In genomic region chr12:80935076-80935475, GRCh38 we compare ENCODE assay signal across 21 cellular contexts. TPM values are rescaled to one million over a fixed set of nuclear protein-coding genes. Genes with fewer than 3 reads are reported as not detected.
DNase-seq lines count a peak whose midpoint lies in the region; TF ChIP-seq lines count a peak whose summit lies in the region.
"Had no signal": no experiment of that assay in that cellular context is flagged by ENCODE, and none has a peak within 500 bp of the region (broad histone marks: within the 10 kb centered on the region; RNA-seq: fewer than 3 reads in every experiment).

No MANE protein-coding gene starts in this region.

- peak overlapping the region; percentile 85; the same call in 1 of the 2 replicates for H3K4me3 ChIP-seq in WERI-Rb-1 (ENCODE audit: low read depth, low read length)
- H3K4me3 ChIP-seq in osteoblast (ENCODE audit: insufficient read depth, low read length) = no peak overlapping the region
- no peak overlapping the region for H3K4me3 ChIP-seq in SK-N-SH (ENCODE audit: low read depth in 2 of 2, low read length in 1 of 2)

- POLR2A ChIA-PET in SK-N-SH (lab: Yijun Ruan, JAX) = no interaction called here

- H3K9ac ChIP-seq in SK-N-SH = no peak overlapping the region

- no peak overlapping the region for H2AFZ ChIP-seq in osteoblast (ENCODE audit: low read length)
- H2AFZ ChIP-seq in SK-N-SH (ENCODE audit: low read depth) = no peak overlapping the region

- DNase-seq in NCI-H1694 (lab: John Stamatoyannopoulos, UW) (peak; percentile 18), NCI-H1694 treated with DMSO at 0.1 percent for 48 hours (lab: John Stamatoyannopoulos, UW) (no peak), NCI-H146 treated with DMSO at 0.1 percent for 48 hours (lab: John Stamatoyannopoulos, UW; ENCODE audit: unreplicated experiment) (peak; percentile 48), WERI-Rb-1 (no peak), osteoblast (ENCODE audit: insufficient read length, low spot score, missing footprints) (no peak), NCI-H2196 treated with DMSO at 0.1 percent for 48 hours (lab: John Stamatoyannopoulos, UW; ENCODE audit: unreplicated experiment) (no peak), MV-4-11 (lab: John Stamatoyannopoulos, UW) (no peak), SK-N-SH (no peak)
- DNase-seq: activated CD4-positive, alpha-beta T cell treated with anti-CD3 and anti-CD28 coated beads for 4 hours; activated gamma-delta T cell treated with Interleukin-2 at 50 U/mL for 16 hours; activated T-cell treated with anti-CD3 and anti-CD28 coated beads, Interleukin-2, amount 50 U/mL, for 24 hours; AML-193; DND-41; H9; heart right ventricle; NCI-H1436; NCI-H226; SIG-M5; stimulated activated CD4-positive, alpha-beta T cell treated with anti-CD3 and anti-CD28 coated beads, Interleukin-4, amount 100 ng/mL, for 1 hour had no signal

- no peaks in the 10 kb centered on the region for H3K9me2 ChIP-seq in SK-N-SH

- no peak for TF ChIP-seq RAD21 in SK-N-SH (IDR thresholded peaks at IDR 0.05; ENCODE audit: low read length)

- H3K36me3 ChIP-seq in WERI-Rb-1 = peaks cover 4% of the 10 kb centered on the region; the same call in 1 of the 2 replicates
- no peaks in the 10 kb centered on the region for H3K36me3 ChIP-seq in osteoblast (ENCODE audit: insufficient read depth, low read length)
- no peaks in the 10 kb centered on the region for H3K36me3 ChIP-seq in SK-N-SH (replicated peaks in 1 of 2; ENCODE audit: control insufficient read depth in 1 of 2, insufficient read depth in 2 of 2, low read length in 1 of 2)
- H3K36me3 ChIP-seq: heart right ventricle had no signal

- CTCF ChIA-PET in SK-N-SH (lab: Yijun Ruan, JAX) = no interaction called here

- no peaks in the 10 kb centered on the region for H3K9me3 ChIP-seq in WERI-Rb-1 (ENCODE audit: severe bottlenecking)
- H3K9me3 ChIP-seq in osteoblast (ENCODE audit: low read depth, low read length) = no peaks in the 10 kb centered on the region
- H3K9me3 ChIP-seq in SK-N-SH = no peaks in the 10 kb centered on the region
- H3K9me3 ChIP-seq: heart right ventricle had no signal

- H3K79me2 ChIP-seq in osteoblast (ENCODE audit: insufficient read depth, low read length) (peaks cover 57% of the 10 kb centered on the region), SK-N-SH (ENCODE audit: insufficient read depth) (no peaks in the 10 kb centered on the region; the same call in 1 of the 2 replicates)

- peak overlapping the region; percentile 93 for H3K27ac ChIP-seq in WERI-Rb-1
- no peak overlapping the region for H3K27ac ChIP-seq in osteoblast (ENCODE audit: low read depth, low read length)
- H3K27ac ChIP-seq in SK-N-SH (ENCODE audit: low read depth in 2 of 2, low read length in 1 of 2) = no peak overlapping the region
- H3K27ac ChIP-seq: epithelial cell of prostate had no signal

- TF ChIP-seq CTCF in WERI-Rb-1 (IDR thresholded peaks at IDR 0.05; ENCODE audit: low read depth, low read length) (no peak), osteoblast (IDR thresholded peaks at IDR 0.05; ENCODE audit: extremely low read depth, low read depth, low read length) (no peak), SK-N-SH (IDR thresholded peaks at IDR 0.05) (no peak)

- H3K27me3 ChIP-seq in WERI-Rb-1 (ENCODE audit: insufficient read depth, low read depth, severe bottlenecking) (no peaks in the 10 kb centered on the region), osteoblast (ENCODE audit: insufficient read depth, low read length) (no peaks in the 10 kb centered on the region), SK-N-SH (ENCODE audit: insufficient read depth) (peaks cover 59% of the 10 kb centered on the region)

- no peaks in the 10 kb centered on the region for H3F3A ChIP-seq in SK-N-SH (replicated peaks; ENCODE audit: insufficient read depth)

- no peak for TF ChIP-seq EP300 in SK-N-SH (IDR thresholded peaks at IDR 0.05; ENCODE audit: borderline replicate concordance in 1 of 2, low read depth in 1 of 2, low read length in 1 of 2)

- H4K20me1 ChIP-seq in osteoblast (ENCODE audit: insufficient read depth, low read length) = no peaks in the 10 kb centered on the region
- H4K20me1 ChIP-seq in SK-N-SH (ENCODE audit: insufficient read depth) = no peaks in the 10 kb centered on the region

- H3K4me1 ChIP-seq in osteoblast (ENCODE audit: insufficient read depth, low read length) (peaks cover 26% of the 10 kb centered on the region), SK-N-SH (ENCODE audit: control insufficient read depth in 1 of 2, insufficient read depth in 2 of 2, low read depth in 1 of 2, low read length in 1 of 2) (no peaks in the 10 kb centered on the region; a peak in 1 of 4 replicates)

- H3K4me2 ChIP-seq in osteoblast (ENCODE audit: insufficient read depth, low read length) (peak overlapping the region; percentile 80), SK-N-SH (no peak overlapping the region)

- WGBS in SK-N-SH (ENCODE audit: low lambda C conversion rate) = 12% methylated on average over 2 of the region's 2 CpGs

TF ChIP-seq in SK-N-SH, 30 proteins besides CTCF, POLR2A, EP300 and RAD21:
- TF ChIP-seq USF2 (IDR thresholded peaks at IDR 0.05; ENCODE audit: borderline replicate concordance, low read depth, low read length) = no peak
- TF ChIP-seq RFX5 (IDR thresholded peaks at IDR 0.05; ENCODE audit: low read length) = no peak
- no peak for TF ChIP-seq NRF1 (IDR thresholded peaks at IDR 0.05; ENCODE audit: low read depth, low read length)
- TF ChIP-seq YY1 (IDR thresholded peaks at IDR 0.05; ENCODE audit: low read depth) = no peak

RNA-seq across cellular contexts. Expression of gene LIN7A, which starts 2.7 kb away (rescaled TPM):
- total RNA-seq in osteoblast = 6.5 and 11.5 TPM in 2 replicates
- not detected in 2 replicates for polyA plus RNA-seq in SK-N-SH (2012; rRNA removed)
- not detected in 2 replicates for polyA plus RNA-seq in SK-N-SH (2012; cell fraction: cytosol; rRNA removed)
- not detected in 2 replicates for polyA plus RNA-seq in SK-N-SH (2012; cell fraction: nucleus; rRNA removed)
- total RNA-seq: activated CD8-positive, alpha-beta memory T cell treated with anti-CD3 and anti-CD28 coated beads for 36 hours had no signal

Comparison
In these comparisons a context has a peak if more than half of its experiments do, and no peak if none do; other contexts are left out.
1. DNase-seq: peak in NCI-H1694 (single experiment) and NCI-H146 treated with DMSO at 0.1 percent for 48 hours (single experiment); none in NCI-H1694 treated with DMSO at 0.1 percent for 48 hours (single experiment), WERI-Rb-1 (single experiment), osteoblast (single experiment), NCI-H2196 treated with DMSO at 0.1 percent for 48 hours (single experiment), MV-4-11 (single experiment) and SK-N-SH (single experiment).